8 cellular contexts compared by ENCODE assay signal in genomic region chr11:47394322-47395224, GRCh38. TPM values are rescaled to one million over a fixed set of nuclear protein-coding genes. Genes with fewer than 3 reads are reported as not detected.
DNase-seq lines count a peak whose midpoint lies in the region; ATAC-seq and TF ChIP-seq lines count a peak whose summit lies in the region.

No MANE protein-coding gene starts in this region.

- no TSS peak for BruUV-seq in MCF 10A (replicated peaks; lab: Mats Ljungman, UMichigan)
- no TSS peak for BruUV-seq in mammary epithelial cell (replicated peaks; lab: Mats Ljungman, UMichigan)

- H3K36me3 Mint-ChIP-seq in MCF 10A (ENCODE audit: insufficient read depth, unreplicated experiment) = no peaks in the 10 kb centered on the region
- no peaks in the 10 kb centered on the region for H3K36me3 Mint-ChIP-seq in T-cell

- DNase-seq in MCF 10A (ENCODE audit: unreplicated experiment) = peak; percentile 72
- DNase-seq in mammary epithelial cell = no peak
- DNase-seq in T-cell = peak in 33 of 34 experiments; percentile 28 to 74 (median 47)
- DNase-seq in astrocyte of the spinal cord (ENCODE audit: low read depth, low spot score) = peak; percentile 35
- no peak for DNase-seq in NCI-H2107 (lab: John Stamatoyannopoulos, UW)
- DNase-seq in WERI-Rb-1 = no peak

- WGBS in mammary epithelial cell (ENCODE audit: low coverage, missing lambda C conversion rate) = 100% methylated on average over 7 of the region's 39 CpGs

- no peak overlapping the region for H3K9ac ChIP-seq in mammary epithelial cell (ENCODE audit: insufficient read depth, low read length)

- dilution Hi-C loops in mammary epithelial cell (cut with HindIII; ENCODE audit: low sequenced_read_pairs) = loop anchor here (5.0 kb wide), 1 partner anchor 62 kb away; no protein-coding TSS in a partner anchor

- in situ Hi-C loops in mammary epithelial cell (cut with MboI; ENCODE audit: low sequenced_read_pairs in 2 of 2) (no loop called here), astrocyte of the spinal cord (cut with HindIII; ENCODE audit: low sequenced_read_pairs) (no loop called here)

- H3K36me3 ChIP-seq in mammary epithelial cell (ENCODE audit: insufficient read depth, low read length) = no peaks in the 10 kb centered on the region
- H3K36me3 ChIP-seq in WERI-Rb-1 = no peaks in the 10 kb centered on the region

- H4K20me1 ChIP-seq in mammary epithelial cell (ENCODE audit: insufficient read depth, low read length) = no peaks in the 10 kb centered on the region

- peak; percentile 75 to 95 (median 90) for ATAC-seq in T-cell (replicated peaks in 1 of 4)

- no peak overlapping the region for H3K4me2 ChIP-seq in mammary epithelial cell (ENCODE audit: insufficient read depth, low read depth, low read length)

- POLR2A ChIA-PET in MCF 10A (lab: Yijun Ruan, JAX) (interaction anchor here (0.6 kb wide), 1 partner anchor 34 kb away, joined by 3 read pairs; no protein-coding TSS in a partner anchor), T-cell (lab: Charles Lee) (no interaction called here)

- H3K4me1 ChIP-seq in mammary epithelial cell (ENCODE audit: insufficient read depth, low read length) (peaks cover 8% of the 10 kb centered on the region), mononuclear cell (ENCODE audit: insufficient read depth, low read length) (peaks cover 84% of the 10 kb centered on the region)

- H3K4me1 Mint-ChIP-seq in MCF 10A (ENCODE audit: insufficient read depth, unreplicated experiment) (no peaks in the 10 kb centered on the region), T-cell (peaks cover 43 to 62% (median 51%) of the 10 kb centered on the region in 3 donors)

- no peaks in the 10 kb centered on the region for H3K9me3 Mint-ChIP-seq in MCF 10A (ENCODE audit: unreplicated experiment)
- no peaks in the 10 kb centered on the region for H3K9me3 Mint-ChIP-seq in T-cell

- H3K27me3 ChIP-seq in mammary epithelial cell (ENCODE audit: insufficient read depth, low read length) = no peaks in the 10 kb centered on the region
- no peaks in the 10 kb centered on the region for H3K27me3 ChIP-seq in mononuclear cell (ENCODE audit: insufficient read depth, low read length)
- H3K27me3 ChIP-seq in WERI-Rb-1 (ENCODE audit: insufficient read depth, low read depth, severe bottlenecking) = no peaks in the 10 kb centered on the region

- H3K27ac Mint-ChIP-seq in MCF 10A (ENCODE audit: low read depth, unreplicated experiment) (no peak overlapping the region), T-cell (peak overlapping the region; percentile 96 to 97)

- no peaks in the 10 kb centered on the region for H3K79me2 ChIP-seq in mammary epithelial cell (ENCODE audit: insufficient read depth, low read length)

- H3K27ac ChIP-seq in mammary epithelial cell (ENCODE audit: insufficient read depth, low read depth, low read length) (no peak overlapping the region), temporal lobe (ENCODE audit: low read depth, low read length) (peak overlapping the region; percentile 82), WERI-Rb-1 (no peak overlapping the region)

- CTCF ChIA-PET in MCF 10A (lab: Yijun Ruan, JAX) = interaction anchor here (0.6 to 1.9 kb wide), 4 partner anchors 10 to 46 kb away, joined by 3 to 7 read pairs (median 4); no protein-coding TSS in a partner anchor
- CTCF ChIA-PET in mammary epithelial cell (lab: Charles Lee; ENCODE audit: low non-redundant PET) = no interaction called here
- CTCF ChIA-PET in T-cell (lab: Charles Lee) = no interaction called here

- H3K4me3 Mint-ChIP-seq in MCF 10A (ENCODE audit: unreplicated experiment) (no peak overlapping the region), T-cell (peak overlapping the region; percentile 36 to 67 (median 49))

- no peaks in the 10 kb centered on the region for H3K9me3 ChIP-seq in mammary epithelial cell (replicated peaks; ENCODE audit: insufficient read depth, low read length)
- H3K9me3 ChIP-seq in mononuclear cell (ENCODE audit: low read depth, low read length) = no peaks in the 10 kb centered on the region
- no peaks in the 10 kb centered on the region for H3K9me3 ChIP-seq in WERI-Rb-1 (ENCODE audit: severe bottlenecking)

- H3K4me3 ChIP-seq in mammary epithelial cell (replicated peaks in 1 of 3; ENCODE audit: insufficient read depth in 1 of 3, low read depth in 2 of 3, low read length in 3 of 3) (no peak overlapping the region), astrocyte of the spinal cord (ENCODE audit: low read depth, low read length) (no peak overlapping the region), mononuclear cell (ENCODE audit: low read length) (peak overlapping the region; percentile 41), WERI-Rb-1 (ENCODE audit: low read depth, low read length) (no peak overlapping the region)

- H3K27me3 Mint-ChIP-seq in MCF 10A (ENCODE audit: insufficient read depth, unreplicated experiment) (no peaks in the 10 kb centered on the region), T-cell (no peaks in the 10 kb centered on the region)

- intact Hi-C loops in MCF 10A (cut with micrococcal nuclease) (no loop called here), mammary epithelial cell (cut with micrococcal nuclease) (no loop called here)

- H2AFZ ChIP-seq in mammary epithelial cell (ENCODE audit: low read depth, low read length) = no peak overlapping the region

- TF ChIP-seq CTCF in MCF 10A (IDR thresholded peaks at IDR 0.05; ENCODE audit: unreplicated experiment) (no peak), mammary epithelial cell (conservative IDR thresholded peaks at IDR 0.05 in 1 of 2, IDR thresholded peaks at IDR 0.05 in 1 of 2; ENCODE audit: extremely low read depth in 1 of 2, insufficient read depth in 1 of 2, low read depth in 1 of 2, low read length in 2 of 2) (no peak), astrocyte of the spinal cord (IDR thresholded peaks at IDR 0.05; ENCODE audit: low read depth, low read length) (no peak), WERI-Rb-1 (IDR thresholded peaks at IDR 0.05; ENCODE audit: low read depth, low read length) (no peak)

RNA-seq across cellular contexts. Expression of gene SLC39A13, which starts 13.8 kb away (rescaled TPM):
- total RNA-seq in MCF 10A (2022) (56.2 and 56.5 TPM in 2 replicates), mammary epithelial cell (10 to 100 TPM; 55.5 to 97.2 TPM), T-cell (10 to 100 TPM; 45.6 to 67.0 (median 65.2) TPM), mononuclear cell (13.4 TPM), temporal lobe (9.3 TPM)
- 57.1 TPM for polyA plus RNA-seq in mammary epithelial cell
- 31.6 TPM for polyA minus RNA-seq in mammary epithelial cell

RNA-seq across cellular contexts. Expression of gene SPI1, which starts 16.2 kb away (rescaled TPM):
- total RNA-seq in MCF 10A (2022) = not detected in 2 replicates
- not detected for total RNA-seq in mammary epithelial cell
- polyA plus RNA-seq in mammary epithelial cell = not detected
- polyA minus RNA-seq in mammary epithelial cell = not detected
- total RNA-seq in T-cell = 1 to 10 TPM; 1.8 to 5.8 (median 2.1) TPM
- total RNA-seq in mononuclear cell = 202 TPM
- total RNA-seq in temporal lobe = 1.7 TPM

RNA-seq across cellular contexts. Expression of gene PSMC3, which starts 31.7 kb away (rescaled TPM):
- total RNA-seq in MCF 10A (2022) = 162 and 194 TPM in 2 replicates
- total RNA-seq in mammary epithelial cell = 100 to 1,000 TPM in 1 of 2 donors, 10 to 100 TPM in 1; 72.7 to 142 TPM
- polyA plus RNA-seq in mammary epithelial cell = 168 TPM
- polyA minus RNA-seq in mammary epithelial cell = 202 TPM
- 10 to 100 TPM; 48.6 to 64.4 (median 55.0) TPM for total RNA-seq in T-cell
- total RNA-seq in mononuclear cell = 48.7 TPM
- 90.2 TPM for total RNA-seq in temporal lobe

RNA-seq across cellular contexts. Expression of gene MYBPC3, which starts 42.1 kb away (rescaled TPM):
- total RNA-seq in MCF 10A (2022) (not detected in 2 replicates), mammary epithelial cell (not detected), T-cell (not detected), mononuclear cell (0.21 TPM), temporal lobe (not detected)
- polyA plus RNA-seq in mammary epithelial cell = not detected
- not detected for polyA minus RNA-seq in mammary epithelial cell

RNA-seq across cellular contexts. Expression of gene RAPSN, which starts 54.4 kb away (rescaled TPM):
- total RNA-seq in MCF 10A (2022) = 0.51 and 0.64 TPM in 2 replicates
- under 1 TPM; 0.17 to 0.99 TPM for total RNA-seq in mammary epithelial cell
- 0.05 TPM for polyA plus RNA-seq in mammary epithelial cell
- polyA minus RNA-seq in mammary epithelial cell = not detected
- total RNA-seq in T-cell = 1 to 10 TPM; 1.1 to 3.4 (median 1.4) TPM
- total RNA-seq in mononuclear cell = 0.42 TPM
- total RNA-seq in temporal lobe = not detected

Comparison
In these comparisons a context has a peak if more than half of its experiments do, and no peak if none do; other contexts are left out.
1. DNase-seq: peak in MCF 10A (single experiment), T-cell (33 of 34) and astrocyte of the spinal cord (single experiment); none in mammary epithelial cell (single experiment), NCI-H2107 (single experiment) and WERI-Rb-1 (single experiment).
2. RNA of gene SPI1, which starts 16.2 kb away (total RNA-seq): 202 TPM in mononuclear cell (single experiment); 1.8 to 5.8 TPM in T-cell, 1.7 TPM in temporal lobe (single experiment), not detected in MCF 10A and not detected in mammary epithelial cell; every median in the first group is over 10 times any median in the second.